ENCODE assay signal across 9 cellular contexts in the genomic region with DNA sequence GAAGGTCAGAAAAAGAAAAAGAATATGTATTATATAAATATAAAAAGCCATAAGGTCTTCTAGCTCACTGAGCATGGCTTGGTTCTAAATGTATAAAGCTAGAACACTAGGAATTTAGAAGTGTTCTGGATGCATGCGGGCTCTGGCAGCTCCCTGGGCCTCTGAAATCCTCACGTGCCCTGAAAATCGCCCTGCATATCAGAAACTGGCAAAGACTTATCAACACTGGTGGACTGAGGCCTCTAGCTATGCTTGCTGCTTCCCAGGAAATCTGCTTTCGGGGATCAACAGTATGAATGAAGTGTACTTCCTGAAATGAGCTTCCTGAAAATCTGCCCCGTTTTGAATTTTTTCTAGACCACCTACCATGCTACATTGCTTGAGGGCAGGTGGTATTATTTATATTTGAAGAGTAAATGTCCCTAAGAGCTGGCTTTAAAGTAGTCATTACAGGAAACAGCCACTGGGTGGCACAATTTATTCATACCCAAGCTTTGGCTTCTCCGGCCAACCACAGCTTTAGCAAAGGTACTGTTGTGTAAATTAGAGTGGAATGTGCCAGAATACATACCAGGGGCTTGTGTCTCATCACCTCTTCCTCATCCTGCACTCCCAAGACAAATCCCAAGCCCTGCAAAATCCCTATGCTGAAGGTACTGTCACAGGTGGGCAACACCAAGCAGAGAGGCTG. TPM values are rescaled to one million over a fixed set of nuclear protein-coding genes. Genes with fewer than 3 reads are reported as not detected.
DNase-seq lines count a peak whose midpoint lies in the region; ATAC-seq and TF ChIP-seq lines count a peak whose summit lies in the region.
"Had no signal": no experiment of that assay in that cellular context is flagged by ENCODE, and none has a peak within 500 bp of the region (broad histone marks: within the 10 kb centered on the region; RNA-seq: fewer than 3 reads in every experiment).

No MANE protein-coding gene starts in this region.

- peaks cover 18% of the 10 kb centered on the region for H3K36me3 Mint-ChIP-seq in activated T-cell treated with anti-CD3 and anti-CD28 coated beads, Interleukin-2, amount 50 U/mL, for 4 hours (ENCODE audit: insufficient read depth)

- no peak for TF ChIP-seq EP300 in ovary (IDR thresholded peaks at IDR 0.05)

- H3K4me1 ChIP-seq in ovary (ENCODE audit: insufficient read depth) = no peaks in the 10 kb centered on the region

- H3K4me1 Mint-ChIP-seq in activated T-cell treated with anti-CD3 and anti-CD28 coated beads, Interleukin-2, amount 50 U/mL, for 4 hours (ENCODE audit: low read depth) = peaks cover 4% of the 10 kb centered on the region

- peak; percentile 88 for ATAC-seq in GM19395 (IDR thresholded peaks at IDR 0.05; ENCODE audit: unreplicated experiment)
- peak; percentile 75 for ATAC-seq in HG03439 (IDR thresholded peaks at IDR 0.05; ENCODE audit: unreplicated experiment)
- ATAC-seq in activated T-cell treated with anti-CD3 and anti-CD28 coated beads, Interleukin-2, amount 50 U/mL, for 4 hours = peak; percentile 48 to 56

- WGBS in ovary, 3 donors = 14 to 19% (median 17%) methylated on average over 6 of the region's 6 CpGs

- TF ChIP-seq CTCF in ovary (IDR thresholded peaks at IDR 0.05) = peak; percentile 44 to 75 (median 63)

- no peaks in the 10 kb centered on the region for H3K9me3 Mint-ChIP-seq in activated T-cell treated with anti-CD3 and anti-CD28 coated beads, Interleukin-2, amount 50 U/mL, for 4 hours
- H3K9me3 Mint-ChIP-seq: activated naive CD4-positive, alpha-beta T cell treated with anti-CD3 and anti-CD28 coated beads, Interleukin-2, amount 50 U/mL, for 72 hours had no signal

- TF ChIP-seq POLR2A in ovary (IDR thresholded peaks at IDR 0.05) = no peak

- H3K36me3 ChIP-seq in ovary = no peaks in the 10 kb centered on the region

- H3K9me3 ChIP-seq in ovary = no peaks in the 10 kb centered on the region

- DNase-seq in DMS53 (lab: John Stamatoyannopoulos, UW) (peak; percentile 65), NCI-H748 treated with DMSO at 0.1 percent for 48 hours (lab: John Stamatoyannopoulos, UW) (peak; percentile 31), germinal center (ENCODE audit: low spot score) (peak; percentile 75), ovary (peak in 1 of 5 donors; percentile 42), posterior vena cava (ENCODE audit: low spot score) (no peak)
- DNase-seq in activated T-cell treated with anti-CD3 and anti-CD28 coated beads, Interleukin-2, amount 50 U/mL, for 4 hours = no peak

- H3K4me3 ChIP-seq in ovary = no peak overlapping the region

- H3K27me3 Mint-ChIP-seq in activated T-cell treated with anti-CD3 and anti-CD28 coated beads, Interleukin-2, amount 50 U/mL, for 4 hours (ENCODE audit: low read depth) = no peaks in the 10 kb centered on the region

- intact Hi-C loops in ovary (cut with DNase I) (loop anchor here (5.0 kb wide), 1 partner anchor 241 kb away; no protein-coding TSS in a partner anchor), posterior vena cava (cut with DNase I) (loop anchor here (5.0 kb wide), 1 partner anchor 241 kb away; no protein-coding TSS in a partner anchor)

- no peak overlapping the region for H3K4me3 Mint-ChIP-seq in activated T-cell treated with anti-CD3 and anti-CD28 coated beads, Interleukin-2, amount 50 U/mL, for 4 hours

- H3K27ac ChIP-seq in ovary = no peak overlapping the region

- H3K27me3 ChIP-seq in ovary = no peaks in the 10 kb centered on the region

RNA-seq across cellular contexts. Expression of gene CRTAP, which starts 17.7 kb away (rescaled TPM):
- 10 to 100 TPM; 16.3 to 21.9 (median 21.7) TPM for total RNA-seq in activated T-cell treated with anti-CD3 and anti-CD28 coated beads, Interleukin-2, amount 50 U/mL, for 4 hours
- total RNA-seq in ovary (100 to 1,000 TPM; 130 to 343 (median 251) TPM), posterior vena cava (100 to 1,000 TPM; 250 to 323 TPM)
- polyA plus RNA-seq in ovary = 100 to 1,000 TPM; 192 to 788 TPM

RNA-seq across cellular contexts. Expression of gene GLB1, which starts 34.5 kb away (rescaled TPM):
- total RNA-seq in activated T-cell treated with anti-CD3 and anti-CD28 coated beads, Interleukin-2, amount 50 U/mL, for 4 hours = 10 to 100 TPM; 25.1 to 37.7 (median 34.2) TPM
- 10 to 100 TPM; 30.8 to 65.5 (median 42.3) TPM for total RNA-seq in ovary
- polyA plus RNA-seq in ovary = 10 to 100 TPM; 23.4 to 99.9 TPM
- 10 to 100 TPM; 37.5 to 50.3 TPM for total RNA-seq in posterior vena cava

RNA-seq across cellular contexts. Expression of gene TMPPE, which starts 34.5 kb away (rescaled TPM):
- total RNA-seq in activated T-cell treated with anti-CD3 and anti-CD28 coated beads, Interleukin-2, amount 50 U/mL, for 4 hours = 10 to 100 TPM; 11.5 to 14.5 (median 11.6) TPM
- 1 to 10 TPM; 2.1 to 6.4 (median 6.1) TPM for total RNA-seq in ovary
- 1 to 10 TPM in 1 of 2 donors, under 1 TPM in 1; 0.56 to 1.0 TPM for polyA plus RNA-seq in ovary
- 1 to 10 TPM; 8.8 to 8.9 TPM for total RNA-seq in posterior vena cava

Comparison
In these comparisons a context has a peak if more than half of its experiments do, and no peak if none do; other contexts are left out.
1. DNase-seq: peak in DMS53 (single experiment), NCI-H748 treated with DMSO at 0.1 percent for 48 hours (single experiment) and germinal center (single experiment); none in activated T-cell treated with anti-CD3 and anti-CD28 coated beads, Interleukin-2, amount 50 U/mL, for 4 hours (single experiment) and posterior vena cava (single experiment).
2. RNA of gene CRTAP, which starts 17.7 kb away (total RNA-seq): 250 to 323 TPM in posterior vena cava and 130 to 343 TPM in ovary; 16.3 to 21.9 TPM in activated T-cell treated with anti-CD3 and anti-CD28 coated beads, Interleukin-2, amount 50 U/mL, for 4 hours; every median in the first group is over 4 times any median in the second.
3. Peak in every context shown above with its lines, with median percentiles within 50 percentile points of each other: ATAC-seq.